Comparison of ENCODE assay signal across 8 cellular contexts in the genomic region with DNA sequence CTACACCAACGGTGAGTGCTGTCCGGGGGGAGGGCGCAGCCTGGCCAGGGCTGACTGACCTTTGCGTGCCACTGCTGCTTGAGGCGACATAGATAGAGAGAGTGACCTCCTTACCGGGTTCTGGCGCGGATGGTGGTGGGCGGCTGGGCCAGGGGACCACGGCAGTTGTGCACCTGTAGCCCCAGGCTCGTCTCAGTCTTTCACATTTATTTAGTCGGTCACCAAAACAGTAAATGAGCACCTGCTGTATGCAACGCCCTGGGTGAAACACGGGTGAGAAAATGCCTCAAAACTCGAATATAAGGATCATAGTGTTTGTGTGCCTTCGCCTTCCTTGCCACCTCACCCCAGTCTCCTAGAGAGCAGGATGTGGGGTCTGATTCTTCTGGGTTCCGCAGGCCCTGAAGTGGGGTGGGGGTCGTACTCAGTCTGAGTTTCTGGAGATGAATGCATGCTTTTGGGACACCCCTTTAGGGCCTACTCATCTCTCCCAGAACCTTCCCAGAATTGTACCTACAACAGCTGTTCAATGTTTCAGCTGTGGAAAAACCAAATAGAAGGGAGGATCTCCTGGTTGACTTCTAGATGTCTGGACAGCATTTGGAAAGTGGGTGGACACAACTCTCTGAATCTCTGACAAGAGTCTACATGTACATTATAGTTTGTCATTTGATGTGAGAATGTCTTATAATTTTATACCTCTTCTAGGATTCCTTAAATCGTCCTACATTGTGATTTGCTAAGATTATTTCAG. TPM values are rescaled to one million over a fixed set of nuclear protein-coding genes. Genes with fewer than 3 reads are reported as not detected.
DNase-seq lines count a peak whose midpoint lies in the region; ATAC-seq and TF ChIP-seq lines count a peak whose summit lies in the region.

No MANE protein-coding gene starts in this region.

- H4K20me1 ChIP-seq in osteoblast (ENCODE audit: insufficient read depth, low read length), result peaks cover 29% of the 10 kb centered on the region

- CTCF ChIA-PET in activated CD8-positive, alpha-beta T cell treated with anti-CD3 and anti-CD28 coated beads, Interleukin-2, amount 10 ng/mL, durations not matched to agents 7 days and 5 days (lab: Charles Lee), result interaction anchor here (1.0 kb wide), 1 partner anchor 62 kb away, joined by 3 read pairs; no protein-coding TSS in a partner anchor

- peak; percentile 28 for DNase-seq in activated CD8-positive, alpha-beta T cell treated with anti-CD3 and anti-CD28 coated beads, Interleukin-2, amount 10 ng/mL, durations not matched to agents 7 days and 5 days
- DNase-seq in fibroblast of villous mesenchyme (ENCODE audit: low read depth) (peak; percentile 42), osteoblast (ENCODE audit: insufficient read length, low spot score, missing footprints) (peak; percentile 46), HUDEP-2 (lab: John Stamatoyannopoulos, UW; ENCODE audit: unreplicated experiment in 76 of 76) (no peak), LoVo (ENCODE audit: low spot score) (no peak), KG1 (lab: John Stamatoyannopoulos, UW) (no peak)

- peaks cover 12% of the 10 kb centered on the region for H3K4me1 ChIP-seq in osteoblast (ENCODE audit: insufficient read depth, low read length)

- H3K27me3 Mint-ChIP-seq in activated CD8-positive, alpha-beta T cell treated with anti-CD3 and anti-CD28 coated beads, Interleukin-2, amount 10 ng/mL, durations not matched to agents 7 days and 5 days (ENCODE audit: low read depth), result no peaks in the 10 kb centered on the region

- peak overlapping the region; percentile 95 for H3K27ac Mint-ChIP-seq in activated CD8-positive, alpha-beta T cell treated with anti-CD3 and anti-CD28 coated beads, Interleukin-2, amount 10 ng/mL, durations not matched to agents 7 days and 5 days

- H3K4me2 ChIP-seq in osteoblast (ENCODE audit: insufficient read depth, low read length), result peak overlapping the region; percentile 82

- peak overlapping the region; percentile 90 for H3K27ac ChIP-seq in osteoblast (ENCODE audit: low read depth, low read length)

- peaks cover 23% of the 10 kb centered on the region for H3K4me1 Mint-ChIP-seq in activated CD8-positive, alpha-beta T cell treated with anti-CD3 and anti-CD28 coated beads, Interleukin-2, amount 10 ng/mL, durations not matched to agents 7 days and 5 days (ENCODE audit: low read depth)

- H3K79me2 ChIP-seq in osteoblast (ENCODE audit: insufficient read depth, low read length), result peaks cover 56% of the 10 kb centered on the region

- TF ChIP-seq CTCF in fibroblast of villous mesenchyme (IDR thresholded peaks at IDR 0.05; ENCODE audit: insufficient read depth, low read depth, low read length), result no peak
- TF ChIP-seq CTCF in osteoblast (IDR thresholded peaks at IDR 0.05; ENCODE audit: extremely low read depth, low read depth, low read length), result no peak

- H3K36me3 ChIP-seq in osteoblast (ENCODE audit: insufficient read depth, low read length), result peaks cover 4% of the 10 kb centered on the region

- H3K4me3 ChIP-seq in fibroblast of villous mesenchyme (ENCODE audit: low read depth, low read length) (peak overlapping the region; percentile 100), osteoblast (ENCODE audit: insufficient read depth, low read length) (peak overlapping the region; percentile 100)

- H2AFZ ChIP-seq in osteoblast (ENCODE audit: low read length), result peak overlapping the region; percentile 87

- H3K9me3 Mint-ChIP-seq in activated CD8-positive, alpha-beta T cell treated with anti-CD3 and anti-CD28 coated beads, Interleukin-2, amount 10 ng/mL, durations not matched to agents 7 days and 5 days (ENCODE audit: insufficient read depth), result no peaks in the 10 kb centered on the region

- H3K27me3 ChIP-seq in osteoblast (ENCODE audit: insufficient read depth, low read length), result no peaks in the 10 kb centered on the region

- H3K36me3 Mint-ChIP-seq in activated CD8-positive, alpha-beta T cell treated with anti-CD3 and anti-CD28 coated beads, Interleukin-2, amount 10 ng/mL, durations not matched to agents 7 days and 5 days (ENCODE audit: low read depth), result peaks cover 19% of the 10 kb centered on the region

- POLR2A ChIA-PET in activated CD8-positive, alpha-beta T cell treated with anti-CD3 and anti-CD28 coated beads, Interleukin-2, amount 10 ng/mL, durations not matched to agents 7 days and 5 days (lab: Charles Lee), result interaction anchor here (0.6 to 2.9 kb wide), 11 partner anchors 9 to 424 kb away, joined by 3 to 37 read pairs (median 4); partner anchors contain the start of genes PPP2CA, SAR1B and UBE2B

- peak overlapping the region; percentile 86 for H3K4me3 Mint-ChIP-seq in activated CD8-positive, alpha-beta T cell treated with anti-CD3 and anti-CD28 coated beads, Interleukin-2, amount 10 ng/mL, durations not matched to agents 7 days and 5 days

- no peaks in the 10 kb centered on the region for H3K9me3 ChIP-seq in osteoblast (ENCODE audit: low read depth, low read length)

- peak; percentile 5 for ATAC-seq in GM18867 (IDR thresholded peaks at IDR 0.05; ENCODE audit: unreplicated experiment)
- ATAC-seq in HG03045 (IDR thresholded peaks at IDR 0.05; ENCODE audit: unreplicated experiment), result peak; percentile 23
- ATAC-seq in activated CD8-positive, alpha-beta T cell treated with anti-CD3 and anti-CD28 coated beads, Interleukin-2, amount 10 ng/mL, durations not matched to agents 7 days and 5 days, result peak; percentile 17

RNA-seq across cellular contexts. Expression of gene SEC24A, which starts 0.8 kb away (rescaled TPM):
- 10 to 100 TPM; 20.8 to 22.6 TPM for total RNA-seq in activated CD8-positive, alpha-beta T cell treated with anti-CD3 and anti-CD28 coated beads, Interleukin-2, amount 10 ng/mL, durations not matched to agents 7 days and 5 days
- total RNA-seq in fibroblast of villous mesenchyme (33.5 and 47.9 TPM in 2 replicates), osteoblast (30.0 and 30.6 TPM in 2 replicates)

RNA-seq across cellular contexts. Expression of gene SAR1B, which starts 16.7 kb away (rescaled TPM):
- total RNA-seq in activated CD8-positive, alpha-beta T cell treated with anti-CD3 and anti-CD28 coated beads, Interleukin-2, amount 10 ng/mL, durations not matched to agents 7 days and 5 days, result 10 to 100 TPM; 51.2 to 56.4 TPM
- 40.6 and 51.0 TPM in 2 replicates for total RNA-seq in fibroblast of villous mesenchyme
- total RNA-seq in osteoblast, result 46.0 and 46.3 TPM in 2 replicates

Comparison
In these comparisons a context has a peak if more than half of its experiments do, and no peak if none do; other contexts are left out.
1. DNase-seq: peak in activated CD8-positive, alpha-beta T cell treated with anti-CD3 and anti-CD28 coated beads, Interleukin-2, amount 10 ng/mL, durations not matched to agents 7 days and 5 days (single experiment), fibroblast of villous mesenchyme (single experiment) and osteoblast (single experiment); none in HUDEP-2 (0 of 76), LoVo (single experiment) and KG1 (single experiment).
2. Peak in every context shown above with its lines, with median percentiles within 50 percentile points of each other: ATAC-seq.